ENCODE assay signal across 26 cellular contexts in genomic region chr10:128675405-128675804, GRCh38.
"Had no signal": no experiment of that assay in that cellular context is flagged by ENCODE, and none has a peak within 500 bp of the region (broad histone marks: within the 10 kb centered on the region; RNA-seq: fewer than 3 reads in every experiment).

No MANE protein-coding gene starts in this region.

- FAIRE-seq: small intestine had no signal

- H3K27me3 ChIP-seq: neural progenitor cell, ovary, right lobe of liver, sigmoid colon, suprapubic skin, testis, tibial artery, transverse colon, upper lobe of right lung, uterus had no signal

- DNase-seq: natural killer cell; occipital lobe; ovary; posterior cingulate gyrus; psoas muscle; right cardiac atrium; right lobe of liver; sigmoid colon; small intestine; stimulated activated CD4-positive, alpha-beta T cell treated with anti-CD3 and anti-CD28 coated beads, Interleukin-15, amount 100 ng/mL, for 24 hours; stimulated activated CD4-positive, alpha-beta T cell treated with anti-CD3 and anti-CD28 coated beads, Interleukin-2, amount 100 ng/mL, for 24 hours; stimulated activated CD4-positive, alpha-beta T cell treated with anti-CD3 and anti-CD28 coated beads, Interleukin-2, amount 100 ng/mL, for 48 hours; stimulated activated CD4-positive, alpha-beta T cell treated with anti-CD3 and anti-CD28 coated beads, Interleukin-4, amount 100 ng/mL, for 4 hours; stimulated activated CD8-positive, alpha-beta memory T cell treated with anti-CD3 and anti-CD28 coated beads, Interleukin-4, amount 100 ng/mL, for 48 hours; stimulated activated naive CD4-positive, alpha-beta T cell; stimulated activated naive CD8-positive, alpha-beta T cell treated with anti-CD3 and anti-CD28 coated beads, Interleukin-15, amount 100 ng/mL, for 72 hours; stimulated activated naive CD8-positive, alpha-beta T cell treated with anti-CD3 and anti-CD28 coated beads, Interleukin-15, Interleukin-2, amounts not matched to agents 100 U/mL and 50 U/mL, for 24 hours; substantia nigra; testis; tibial artery; transverse colon; upper lobe of right lung; uterus had no signal

- H3K27ac ChIP-seq: neural progenitor cell, ovary, parathyroid adenoma, psoas muscle, right lobe of liver, sigmoid colon, suprapubic skin, testis, tibial artery, transverse colon, upper lobe of right lung, uterus had no signal

- H3K9ac ChIP-seq: neural progenitor cell, parathyroid adenoma had no signal

- H3K4me1 ChIP-seq: parathyroid adenoma, psoas muscle, right lobe of liver, sigmoid colon, suprapubic skin, testis, tibial artery, transverse colon, upper lobe of right lung, uterus had no signal

- H2AFZ ChIP-seq: neural progenitor cell, parathyroid adenoma had no signal

- H3K36me3 ChIP-seq: neural progenitor cell, ovary, right lobe of liver, sigmoid colon, suprapubic skin, tibial artery, transverse colon, upper lobe of right lung, uterus had no signal

- H3K79me2 ChIP-seq: parathyroid adenoma had no signal

- H3K4me2 ChIP-seq: neural progenitor cell had no signal

- H3K4me3 ChIP-seq: neural progenitor cell, ovary, psoas muscle, right lobe of liver, sigmoid colon, suprapubic skin, testis, tibial artery, transverse colon, upper lobe of right lung, uterus had no signal

- H3K9me3 ChIP-seq: ovary, psoas muscle, right lobe of liver, sigmoid colon, suprapubic skin, testis, tibial artery, transverse colon, upper lobe of right lung, uterus had no signal
